10 cellular contexts compared by ENCODE assay signal in genomic region chr2:240368746-240369724, GRCh38.
DNase-seq lines count a peak whose midpoint lies in the region; ATAC-seq, FAIRE-seq and TF ChIP-seq lines count a peak whose summit lies in the region.
"Had no signal": no experiment of that assay in that cellular context is flagged by ENCODE, and none has a peak within 500 bp of the region (broad histone marks: within the 10 kb centered on the region; RNA-seq: fewer than 3 reads in every experiment).

No MANE protein-coding gene starts in this region.

- POLR2A ChIA-PET in HepG2 (lab: Yijun Ruan, JAX): interaction anchor here (0.6 to 1.3 kb wide), 2 partner anchors 113 to 968 kb away, joined by 3 to 6 read pairs; no protein-coding TSS in a partner anchor

- H3K4me3 ChIP-seq in body of pancreas (no peak overlapping the region), HepG2 (replicated peaks in 1 of 3; ENCODE audit: insufficient read depth in 1 of 3, low read depth in 2 of 3, low read length in 3 of 3) (no peak overlapping the region), foreskin fibroblast (ENCODE audit: low read depth in 1 of 2, low read length in 2 of 2) (no peak overlapping the region)

- WGBS in body of pancreas, 2 donors: 56 to 74% methylated on average over 10 to 18 of the region's 19 CpGs
- WGBS in HepG2 (ENCODE audit: low lambda C conversion rate): 17% methylated on average over 11 of the region's 19 CpGs

- H3K27ac ChIP-seq in body of pancreas: peak overlapping the region; percentile 62 to 87 (median 80)
- H3K27ac ChIP-seq in HepG2 (ENCODE audit: extremely low read length, insufficient read depth, low read length): no peak overlapping the region
- peak overlapping the region; percentile 73 for H3K27ac ChIP-seq in substantia nigra (ENCODE audit: low read depth, low read length, poor library complexity, severe bottlenecking)

- DNase-seq in LoVo (ENCODE audit: low spot score): peak; percentile 11
- DNase-seq in body of pancreas: peak in 3 of 4 donors; percentile 21 to 51 (median 26)
- no peak for DNase-seq in HepG2 (ENCODE audit: low spot score)
- DNase-seq in substantia nigra (lab: John Stamatoyannopoulos, UW): peak in 1 of 49 donors; percentile 23
- DNase-seq in foreskin fibroblast: no peak
- no peak for DNase-seq in AG08395 (ENCODE audit: low spot score)
- no peak for DNase-seq in pons (ENCODE audit: low spot score)
- no peak for DNase-seq in GF-D8 (lab: John Stamatoyannopoulos, UW)
- DNase-seq: activated CD4-positive, alpha-beta T cell treated with anti-CD3 and anti-CD28 coated beads for 48 hours had no signal

- no TSS peak for BruUV-seq in HepG2 (replicated peaks; lab: Mats Ljungman, UMichigan)

- no peak overlapping the region for H2AFZ ChIP-seq in HepG2 (ENCODE audit: low read length)

- in situ Hi-C loops in HepG2 (cut with HindIII; ENCODE audit: extremely low pct_ligation_motif_present, low pct_unique_long_range_greater_than_20kb): no loop called here

- TF ChIP-seq CTCF in body of pancreas (IDR thresholded peaks at IDR 0.05): no peak
- TF ChIP-seq CTCF in HepG2 (CRISPR knock-in tag; IDR thresholded peaks at IDR 0.05): no peak
- no peak for TF ChIP-seq CTCF in foreskin fibroblast (IDR thresholded peaks at IDR 0.05; ENCODE audit: low read depth, low read length)

- CTCF ChIA-PET in HepG2 (lab: Yijun Ruan, JAX; ENCODE audit: low intra/inter-chr PET ratio, low total read pairs): no interaction called here

- ATAC-seq in body of pancreas: no peak
- ATAC-seq in HepG2: peak; percentile 12; the same call in 2 of the 3 replicates

- H3K36me3 ChIP-seq in body of pancreas (replicated peaks in 1 of 2; ENCODE audit: insufficient read depth in 1 of 2, low read depth in 2 of 2) (no peaks in the 10 kb centered on the region), HepG2 (replicated peaks in 1 of 2; ENCODE audit: control insufficient read depth in 1 of 2, insufficient read depth in 2 of 2, low read length in 2 of 2) (no peaks in the 10 kb centered on the region)

- intact Hi-C loops in body of pancreas (cut with DNase I): no loop called here
- intact Hi-C loops in HepG2 (cut with micrococcal nuclease; ENCODE audit: unreplicated experiment): no loop called here

- no peak for FAIRE-seq in HepG2 (lab: Jason Lieb, UNC)

- H3K4me1 ChIP-seq in body of pancreas (peaks cover 28% of the 10 kb centered on the region), HepG2 (ENCODE audit: insufficient read depth, low read length) (peaks cover 14% of the 10 kb centered on the region)

- H3K27me3 ChIP-seq in body of pancreas (no peaks in the 10 kb centered on the region), HepG2 (ENCODE audit: control insufficient read depth in 1 of 2, insufficient read depth in 2 of 2, low read length in 2 of 2) (peaks cover 29 to 76% of the 10 kb centered on the region in 2 experiments)

- TF ChIP-seq EP300 in HepG2 (IDR thresholded peaks at IDR 0.05; ENCODE audit: low read depth in 2 of 2, low read length in 2 of 2) (peak in 1 of 2 experiments; percentile 27; a peak in 1 of 4 replicates), HepG2 (CRISPR knock-in tag; IDR thresholded peaks at IDR 0.05; ENCODE audit: borderline replicate concordance) (no peak)

- H3K4me2 ChIP-seq in HepG2 (ENCODE audit: low read depth, low read length): no peak overlapping the region

- no peaks in the 10 kb centered on the region for H3K79me2 ChIP-seq in HepG2 (ENCODE audit: insufficient read depth, low read length)

- no peak for TF ChIP-seq RAD21 in HepG2 (CRISPR knock-in tag; IDR thresholded peaks at IDR 0.05)

- H3K9ac ChIP-seq in HepG2 (ENCODE audit: insufficient read depth, low read depth, low read length): no peak overlapping the region

- no peak for TF ChIP-seq POLR2A in body of pancreas (IDR thresholded peaks at IDR 0.05)
- TF ChIP-seq POLR2A in HepG2 (IDR thresholded peaks at IDR 0.05; ENCODE audit: insufficient read depth in 1 of 2, low read depth in 2 of 2, low read length in 2 of 2): no peak

- H4K20me1 ChIP-seq in HepG2 (ENCODE audit: insufficient read depth, low read length): no peaks in the 10 kb centered on the region

- H3K9me3 ChIP-seq in body of pancreas: no peaks in the 10 kb centered on the region
- H3K9me3 ChIP-seq in HepG2 (ENCODE audit: low read length): no peaks in the 10 kb centered on the region
- H3K9me3 ChIP-seq: Caco-2 had no signal

TF ChIP-seq in HepG2, 621 proteins besides CTCF, POLR2A, EP300 and RAD21 (continues in another document):
- 0 out of 2 replicates have a peak, but pooled peaks have one; percentile 23 for TF ChIP-seq GATAD2A (CRISPR knock-in tag; IDR thresholded peaks at IDR 0.05)
- TF ChIP-seq FLYWCH1 (CRISPR knock-in tag; IDR thresholded peaks at IDR 0.05): no peak
- no peak for TF ChIP-seq PPARG (CRISPR knock-in tag; conservative IDR thresholded peaks at IDR 0.05)
- peak; percentile 24; the same call in 1 of the 2 replicates for TF ChIP-seq SALL1 (CRISPR knock-in tag; IDR thresholded peaks at IDR 0.05)
- 0 out of 2 replicates have a peak, but pooled peaks have one; percentile 7 for TF ChIP-seq ZNF263 (CRISPR knock-in tag; IDR thresholded peaks at IDR 0.05)
- TF ChIP-seq TOPORS (CRISPR knock-in tag; IDR thresholded peaks at IDR 0.05): no peak
- peak; percentile 73 for TF ChIP-seq NR2F2 (IDR thresholded peaks at IDR 0.05; ENCODE audit: borderline replicate concordance, low read depth)
- peak; percentile 94 for TF ChIP-seq ESRRA (CRISPR knock-in tag; IDR thresholded peaks at IDR 0.05; ENCODE audit: low read depth)
- peak; percentile 48; the same call in 1 of the 2 replicates for TF ChIP-seq RARA (CRISPR knock-in tag; IDR thresholded peaks at IDR 0.05)
- no peak for TF ChIP-seq GMEB1 (CRISPR knock-in tag; IDR thresholded peaks at IDR 0.05; ENCODE audit: borderline replicate concordance)
- 0 out of 2 replicates have a peak, but pooled peaks have one; percentile 23 for TF ChIP-seq TFE3 (CRISPR knock-in tag; IDR thresholded peaks at IDR 0.05)
- no peak for TF ChIP-seq ZNF143 (CRISPR knock-in tag; IDR thresholded peaks at IDR 0.05)
- TF ChIP-seq ZNF20 (CRISPR knock-in tag; IDR thresholded peaks at IDR 0.05): no peak
- 0 out of 2 replicates have a peak, but pooled peaks have one; percentile 27 for TF ChIP-seq BCL6 (CRISPR knock-in tag; IDR thresholded peaks at IDR 0.05)
- 0 out of 2 replicates have a peak, but pooled peaks have one; percentile 21 for TF ChIP-seq ARID5B (CRISPR knock-in tag; IDR thresholded peaks at IDR 0.05)
- TF ChIP-seq HNRNPLL (IDR thresholded peaks at IDR 0.05; ENCODE audit: low read depth, low read length, poor library complexity, severe bottlenecking): peak; percentile 7
- TF ChIP-seq CCAR2 (optimal IDR thresholded peaks at IDR 0.05; ENCODE audit: low read depth, low read length): no peak
- peak; percentile 81 for TF ChIP-seq HNF4A (CRISPR knock-in tag; IDR thresholded peaks at IDR 0.05)

Comparison
In these comparisons a context has a peak if more than half of its experiments do, and no peak if none do; other contexts are left out.
1. DNase-seq: peak in LoVo (single experiment) and body of pancreas (3 of 4); none in HepG2 (single experiment), foreskin fibroblast (0 of 2), AG08395 (single experiment), pons (single experiment) and GF-D8 (single experiment).